Comparison of ENCODE assay signal across 28 cellular contexts in genomic region chr13:74461011-74461410, GRCh38.
"Had no signal": no experiment of that assay in that cellular context is flagged by ENCODE, and none has a peak within 500 bp of the region (broad histone marks: within the 10 kb centered on the region; RNA-seq: fewer than 3 reads in every experiment).

No MANE protein-coding gene starts in this region.

- H3K4me3 Mint-ChIP-seq: stimulated activated effector memory CD8-positive, alpha-beta T cell treated with anti-CD3 and anti-CD28 coated beads, Interleukin-12 subunit alpha, Interleukin-12 subunit beta, amount 100 ng/mL, for 72 hours; stimulated activated memory B cell treated with anti-CD40 and anti-IgM and Interleukin-4, amounts not matched to agents 10 μg/mL and 1 μg/mL and 100 μg/mL, for 72 hours; stimulated activated naive B cell treated with anti-CD40 and anti-IgM and Interleukin-4, amounts not matched to agents 10 μg/mL and 1 μg/mL and 100 μg/mL, for 72 hours; stimulated activated naive CD8-positive, alpha-beta T cell treated with anti-CD3 and anti-CD28 coated beads, Interleukin-15, amount 100 ng/mL, for 72 hours; stimulated activated naive CD8-positive, alpha-beta T cell treated with anti-CD3 and anti-CD28 coated beads, Interleukin-15, Interleukin-2, amounts not matched to agents 100 ng/mL and 50 ng/mL, for 24 hours; type B pancreatic cell had no signal

- H3K9me3 ChIP-seq: stomach, suprapubic skin, testis, thoracic aorta, thyroid gland, tibial artery, tibial nerve, transverse colon, upper lobe of left lung, upper lobe of right lung, uterus, vagina had no signal

- H3K27me3 ChIP-seq: stomach, suprapubic skin, testis, thyroid gland, tibial artery, tibial nerve, transverse colon, upper lobe of left lung, upper lobe of right lung, uterus, vagina had no signal

- H3K4me1 Mint-ChIP-seq: stimulated activated effector memory CD8-positive, alpha-beta T cell treated with anti-CD3 and anti-CD28 coated beads, Interleukin-12 subunit alpha, Interleukin-12 subunit beta, amount 100 ng/mL, for 72 hours; stimulated activated naive B cell treated with anti-CD40 and anti-IgM and Interleukin-4, amounts not matched to agents 10 μg/mL and 1 μg/mL and 100 μg/mL, for 72 hours; stimulated activated naive CD8-positive, alpha-beta T cell treated with anti-CD3 and anti-CD28 coated beads, Interleukin-15, amount 100 ng/mL, for 72 hours had no signal

- DNase-seq: stimulated activated CD4-positive, alpha-beta T cell treated with anti-CD3 and anti-CD28 coated beads, Interleukin-2, amount 100 ng/mL, for 48 hours; stimulated activated CD4-positive, alpha-beta T cell treated with anti-CD3 and anti-CD28 coated beads, Interleukin-4, amount 100 ng/mL, for 1 hour; stimulated activated CD4-positive, alpha-beta T cell treated with anti-CD3 and anti-CD28 coated beads, Interleukin-4, amount 100 ng/mL, for 24 hours; stimulated activated CD4-positive, alpha-beta T cell treated with anti-CD3 and anti-CD28 coated beads, Interleukin-4, amount 100 ng/mL, for 4 hours; stimulated activated CD8-positive, alpha-beta memory T cell treated with anti-CD3 and anti-CD28 coated beads, Interleukin-4, amount 100 ng/mL, for 48 hours; stimulated activated naive B cell treated with anti-CD40 and anti-IgM and Interleukin-4, amounts not matched to agents 10 μg/mL and 1 μg/mL and 100 μg/mL, for 72 hours; stimulated activated naive CD4-positive, alpha-beta T cell; stimulated activated naive CD4-positive, alpha-beta T cell treated with Interleukin-2 at 50 U/mL for 16 hours; stimulated activated naive CD8-positive, alpha-beta T cell treated with anti-CD3 and anti-CD28 coated beads, Interleukin-15, amount 100 ng/mL, for 72 hours; stimulated activated naive CD8-positive, alpha-beta T cell treated with anti-CD3 and anti-CD28 coated beads, Interleukin-15, Interleukin-2, amounts not matched to agents 100 U/mL and 50 U/mL, for 24 hours; stomach; substantia nigra; testis; thyroid gland; tibial artery; transverse colon; trophoblast cell; upper lobe of left lung; upper lobe of right lung; uterus had no signal

- H3K27ac ChIP-seq: stomach, suprapubic skin, testis, thoracic aorta, thyroid gland, tibial artery, tibial nerve, transverse colon, upper lobe of left lung, upper lobe of right lung, uterus, vagina had no signal

- ATAC-seq: stimulated activated effector memory CD8-positive, alpha-beta T cell treated with anti-CD3 and anti-CD28 coated beads, Interleukin-12 subunit alpha, Interleukin-12 subunit beta, amount 100 ng/mL, for 72 hours; stimulated activated memory B cell treated with anti-CD40 and anti-IgM and Interleukin-4, amounts not matched to agents 10 μg/mL and 1 μg/mL and 100 μg/mL, for 72 hours; stimulated activated naive B cell treated with anti-CD40 and anti-IgM and Interleukin-4, amounts not matched to agents 10 μg/mL and 1 μg/mL and 100 μg/mL, for 72 hours; stimulated activated naive CD8-positive, alpha-beta T cell treated with anti-CD3 and anti-CD28 coated beads, Interleukin-15, amount 100 ng/mL, for 72 hours; stimulated activated naive CD8-positive, alpha-beta T cell treated with anti-CD3 and anti-CD28 coated beads, Interleukin-15, Interleukin-2, amounts not matched to agents 100 U/mL and 50 U/mL, for 24 hours; upper lobe of right lung had no signal

- H3K36me3 Mint-ChIP-seq: stimulated activated effector memory CD8-positive, alpha-beta T cell treated with anti-CD3 and anti-CD28 coated beads, Interleukin-12 subunit alpha, Interleukin-12 subunit beta, amount 100 ng/mL, for 72 hours; stimulated activated memory B cell treated with anti-CD40 and anti-IgM and Interleukin-4, amounts not matched to agents 10 μg/mL and 1 μg/mL and 100 μg/mL, for 72 hours; stimulated activated naive B cell treated with anti-CD40 and anti-IgM and Interleukin-4, amounts not matched to agents 10 μg/mL and 1 μg/mL and 100 μg/mL, for 72 hours; type B pancreatic cell had no signal

- H3K27ac Mint-ChIP-seq: stimulated activated effector memory CD8-positive, alpha-beta T cell treated with anti-CD3 and anti-CD28 coated beads, Interleukin-12 subunit alpha, Interleukin-12 subunit beta, amount 100 ng/mL, for 72 hours; stimulated activated memory B cell treated with anti-CD40 and anti-IgM and Interleukin-4, amounts not matched to agents 10 μg/mL and 1 μg/mL and 100 μg/mL, for 72 hours; stimulated activated naive B cell treated with anti-CD40 and anti-IgM and Interleukin-4, amounts not matched to agents 10 μg/mL and 1 μg/mL and 100 μg/mL, for 72 hours; stimulated activated naive CD8-positive, alpha-beta T cell treated with anti-CD3 and anti-CD28 coated beads, Interleukin-15, amount 100 ng/mL, for 72 hours; stimulated activated naive CD8-positive, alpha-beta T cell treated with anti-CD3 and anti-CD28 coated beads, Interleukin-15, Interleukin-2, amounts not matched to agents 100 ng/mL and 50 ng/mL, for 24 hours; type B pancreatic cell had no signal

- H3K9me3 Mint-ChIP-seq: stimulated activated effector memory CD8-positive, alpha-beta T cell treated with anti-CD3 and anti-CD28 coated beads, Interleukin-12 subunit alpha, Interleukin-12 subunit beta, amount 100 ng/mL, for 72 hours; stimulated activated naive B cell treated with anti-CD40 and anti-IgM and Interleukin-4, amounts not matched to agents 10 μg/mL and 1 μg/mL and 100 μg/mL, for 72 hours; stimulated activated naive CD8-positive, alpha-beta T cell treated with anti-CD3 and anti-CD28 coated beads, Interleukin-15, amount 100 ng/mL, for 72 hours; stimulated activated naive CD8-positive, alpha-beta T cell treated with anti-CD3 and anti-CD28 coated beads, Interleukin-15, Interleukin-2, amounts not matched to agents 100 ng/mL and 50 ng/mL, for 24 hours; type B pancreatic cell had no signal

- H3K27me3 Mint-ChIP-seq: stimulated activated memory B cell treated with anti-CD40 and anti-IgM and Interleukin-4, amounts not matched to agents 10 μg/mL and 1 μg/mL and 100 μg/mL, for 72 hours had no signal
